ENCODE assay signal across 32 cellular contexts in the genomic region with DNA sequence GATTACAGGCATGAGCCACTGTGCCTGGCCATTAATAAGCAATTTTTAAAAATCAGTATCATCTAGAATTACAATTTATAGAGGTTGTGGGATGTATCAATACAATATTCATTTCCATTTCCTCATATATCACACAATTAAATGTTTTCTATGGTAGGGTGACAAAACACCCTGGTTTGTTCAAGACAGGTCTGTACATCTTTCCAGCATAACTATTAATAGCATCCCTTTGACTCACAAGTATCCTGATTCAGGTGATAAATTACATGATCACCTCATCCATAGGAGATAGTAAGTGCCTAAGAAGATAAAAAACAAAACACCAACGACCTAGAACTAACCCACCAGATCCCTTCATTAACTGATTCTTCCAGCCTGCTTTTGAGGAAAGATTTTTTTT.
"Had no signal": no experiment of that assay in that cellular context is flagged by ENCODE, and none has a peak within 500 bp of the region (broad histone marks: within the 10 kb centered on the region; RNA-seq: fewer than 3 reads in every experiment).

No MANE protein-coding gene starts in this region.

- H3K27ac ChIP-seq: ascending aorta, breast epithelium, coronary artery, dorsolateral prefrontal cortex, gastrocnemius medialis, heart left ventricle, WERI-Rb-1 had no signal

- H3K9me3 ChIP-seq: ascending aorta, breast epithelium, gastrocnemius medialis, heart left ventricle had no signal

- ATAC-seq: activated CD4-positive, CD25-positive, alpha-beta regulatory T cell treated with anti-CD3 and anti-CD28 coated beads, Interleukin-2, amount 50 U/mL, for 24 hours; activated CD8-positive, alpha-beta memory T cell treated with anti-CD3 and anti-CD28 coated beads, Interleukin-2, amount 10 ng/mL, durations not matched to agents 7 days and 5 days; activated CD8-positive, alpha-beta T cell treated with anti-CD3 and anti-CD28 coated beads, Interleukin-2, amount 10 ng/mL, durations not matched to agents 7 days and 5 days; activated T-cell treated with anti-CD3 and anti-CD28 coated beads, Interleukin-2, amount 50 U/mL, for 4 hours; activated T-helper 17 cell treated with anti-CD3 and anti-CD28 coated beads, Interleukin-2, amount 50 U/mL, for 72 hours; esophagus mucosa; gastrocnemius medialis; heart left ventricle; T-cell had no signal

- H3K4me3 Mint-ChIP-seq: activated B cell treated with CpG ODN at 0.5 μM for 24 hours; activated CD4-positive, alpha-beta memory T cell treated with anti-CD3 and anti-CD28 coated beads for 36 hours; activated CD8-positive, alpha-beta memory T cell treated with anti-CD3 and anti-CD28 coated beads, Interleukin-2, amount 10 ng/mL, durations not matched to agents 7 days and 5 days; activated CD8-positive, alpha-beta T cell treated with anti-CD3 and anti-CD28 coated beads, Interleukin-2, amount 10 ng/mL, durations not matched to agents 7 days and 5 days; activated naive CD4-positive, alpha-beta T cell treated with anti-CD3 and anti-CD28 coated beads for 36 hours; activated naive CD4-positive, alpha-beta T cell treated with anti-CD3 and anti-CD28 coated beads, Interleukin-2, amount 50 U/mL, for 24 hours; activated naive CD8-positive, alpha-beta T cell treated with anti-CD3 and anti-CD28 coated beads, Interleukin-2, amount 10 ng/mL, durations not matched to agents 7 days and 5 days; activated T-cell treated with anti-CD3 and anti-CD28 coated beads, Interleukin-2, amount 50 U/mL, for 4 hours; activated T-helper 17 cell treated with anti-CD3 and anti-CD28 coated beads, Interleukin-2, amount 50 U/mL, for 72 hours; brain; central memory CD8-positive, alpha-beta T cell; dendritic cell treated with granulocyte-macrophage colony-stimulating factor and Interleukin-4, amounts not matched to agents 40 ng/mL and 50 ng/mL, for 4 days; T-cell; T-helper 1 cell treated with Interleukin-12 subunit alpha and Interleukin-12 subunit beta and Interleukin-4 antibody, amounts not matched to agents 30 μg/mL and 1 μg/mL, for 36 hours; T-helper 2 cell treated with Interferon-gamma antibody and Interleukin-4, amounts not matched to agents 5 μg/mL and 100 μg/mL, for 36 hours had no signal

- H3K27me3 ChIP-seq: ascending aorta, breast epithelium, dorsolateral prefrontal cortex, gastrocnemius medialis, heart left ventricle had no signal

- H3K4me1 ChIP-seq: ascending aorta, breast epithelium, gastrocnemius medialis had no signal

- H3K27ac Mint-ChIP-seq: activated B cell treated with CpG ODN at 0.5 μM for 24 hours; activated CD4-positive, alpha-beta memory T cell treated with anti-CD3 and anti-CD28 coated beads for 36 hours; activated CD8-positive, alpha-beta memory T cell treated with anti-CD3 and anti-CD28 coated beads, Interleukin-2, amount 10 ng/mL, durations not matched to agents 7 days and 5 days; activated CD8-positive, alpha-beta T cell treated with anti-CD3 and anti-CD28 coated beads, Interleukin-2, amount 10 ng/mL, durations not matched to agents 7 days and 5 days; activated naive CD4-positive, alpha-beta T cell treated with anti-CD3 and anti-CD28 coated beads for 36 hours; activated naive CD4-positive, alpha-beta T cell treated with anti-CD3 and anti-CD28 coated beads, Interleukin-2, amount 50 U/mL, for 24 hours; activated naive CD8-positive, alpha-beta T cell treated with anti-CD3 and anti-CD28 coated beads, Interleukin-2, amount 10 ng/mL, durations not matched to agents 7 days and 5 days; activated T-helper 17 cell treated with anti-CD3 and anti-CD28 coated beads, Interleukin-2, amount 50 U/mL, for 72 hours; brain; dendritic cell treated with granulocyte-macrophage colony-stimulating factor and Interleukin-4, amounts not matched to agents 40 ng/mL and 50 ng/mL, for 4 days; T-cell; T-helper 1 cell treated with Interleukin-12 subunit alpha and Interleukin-12 subunit beta and Interleukin-4 antibody, amounts not matched to agents 30 μg/mL and 1 μg/mL, for 36 hours; T-helper 2 cell treated with Interferon-gamma antibody and Interleukin-4, amounts not matched to agents 5 μg/mL and 100 μg/mL, for 36 hours had no signal

- H3K27me3 Mint-ChIP-seq: activated B cell treated with CpG ODN at 0.5 μM for 24 hours; activated CD4-positive, alpha-beta memory T cell treated with anti-CD3 and anti-CD28 coated beads for 36 hours; activated CD8-positive, alpha-beta memory T cell treated with anti-CD3 and anti-CD28 coated beads, Interleukin-2, amount 10 ng/mL, durations not matched to agents 7 days and 5 days; activated naive CD4-positive, alpha-beta T cell treated with anti-CD3 and anti-CD28 coated beads, Interleukin-2, amount 50 U/mL, for 24 hours; activated naive CD8-positive, alpha-beta T cell treated with anti-CD3 and anti-CD28 coated beads, Interleukin-2, amount 10 ng/mL, durations not matched to agents 7 days and 5 days; activated T-helper 17 cell treated with anti-CD3 and anti-CD28 coated beads, Interleukin-2, amount 50 U/mL, for 72 hours; brain; central memory CD8-positive, alpha-beta T cell; dendritic cell treated with granulocyte-macrophage colony-stimulating factor and Interleukin-4, amounts not matched to agents 40 ng/mL and 50 ng/mL, for 4 days; T-cell had no signal

- DNase-seq: activated B cell treated with CpG ODN at 0.5 μM for 24 hours; activated CD4-positive, alpha-beta memory T cell treated with anti-CD3 and anti-CD28 coated beads for 36 hours; activated CD4-positive, alpha-beta T cell treated with anti-CD3 and anti-CD28 coated beads for 48 hours; activated CD8-positive, alpha-beta memory T cell treated with anti-CD3 and anti-CD28 coated beads, Interleukin-2, amount 10 ng/mL, durations not matched to agents 7 days and 5 days; activated CD8-positive, alpha-beta memory T cell treated with anti-CD3 and anti-CD28 coated beads, Interleukin-2, amount 50 U/mL, for 4 hours; activated CD8-positive, alpha-beta T cell treated with anti-CD3 and anti-CD28 coated beads, Interleukin-2, amount 10 ng/mL, durations not matched to agents 7 days and 5 days; activated effector memory CD4-positive, alpha-beta T cell treated with anti-CD3 and anti-CD28 coated beads, Interleukin-2, amount 50 U/mL, for 16 hours; activated naive CD4-positive, alpha-beta T cell treated with anti-CD3 and anti-CD28 coated beads for 36 hours; activated naive CD8-positive, alpha-beta T cell treated with anti-CD3 and anti-CD28 coated beads, Interleukin-2, amount 10 ng/mL, durations not matched to agents 7 days and 5 days; activated T-cell treated with anti-CD3 and anti-CD28 coated beads, Interleukin-2, amount 50 U/mL, for 4 hours; dorsolateral prefrontal cortex; effector memory CD4-positive, alpha-beta T cell; foreskin fibroblast; gastrocnemius medialis; glutamatergic neuron; heart left ventricle; SW 1271; T-cell; T1000; WERI-Rb-1 had no signal

- H3K4me3 ChIP-seq: ascending aorta, breast epithelium, coronary artery, dorsolateral prefrontal cortex, gastrocnemius medialis, heart left ventricle had no signal

- H3K4me1 Mint-ChIP-seq: activated B cell treated with CpG ODN at 0.5 μM for 24 hours, brain had no signal

- H3K9me3 Mint-ChIP-seq: activated B cell treated with CpG ODN at 0.5 μM for 24 hours; activated CD4-positive, alpha-beta memory T cell treated with anti-CD3 and anti-CD28 coated beads for 36 hours; activated naive CD4-positive, alpha-beta T cell treated with anti-CD3 and anti-CD28 coated beads for 36 hours; activated naive CD4-positive, alpha-beta T cell treated with anti-CD3 and anti-CD28 coated beads, Interleukin-2, amount 50 U/mL, for 24 hours; activated naive CD8-positive, alpha-beta T cell treated with anti-CD3 and anti-CD28 coated beads, Interleukin-2, amount 10 ng/mL, durations not matched to agents 7 days and 5 days; activated T-cell treated with anti-CD3 and anti-CD28 coated beads, Interleukin-2, amount 50 U/mL, for 4 hours; activated T-helper 17 cell treated with anti-CD3 and anti-CD28 coated beads, Interleukin-2, amount 50 U/mL, for 72 hours; brain; central memory CD8-positive, alpha-beta T cell; dendritic cell treated with granulocyte-macrophage colony-stimulating factor and Interleukin-4, amounts not matched to agents 40 ng/mL and 50 ng/mL, for 4 days; T-cell; T-helper 1 cell treated with Interleukin-12 subunit alpha and Interleukin-12 subunit beta and Interleukin-4 antibody, amounts not matched to agents 30 μg/mL and 1 μg/mL, for 36 hours; T-helper 2 cell treated with Interferon-gamma antibody and Interleukin-4, amounts not matched to agents 5 μg/mL and 100 μg/mL, for 36 hours had no signal
